Comparison of ENCODE assay signal across 19 cellular contexts in genomic region chr9:36592801-36593583, GRCh38.
"Had no signal": no experiment of that assay in that cellular context is flagged by ENCODE, and none has a peak within 500 bp of the region (broad histone marks: within the 10 kb centered on the region; RNA-seq: fewer than 3 reads in every experiment).

No MANE protein-coding gene starts in this region.

- H3K9me3 Mint-ChIP-seq: activated B cell treated with CpG ODN at 0.5 μM for 24 hours; activated CD8-positive, alpha-beta T cell treated with anti-CD3 and anti-CD28 coated beads for 36 hours; activated naive CD8-positive, alpha-beta T cell treated with anti-CD3 and anti-CD28 coated beads, Interleukin-2, amount 10 ng/mL, durations not matched to agents 7 days and 5 days; activated T-cell treated with anti-CD3 and anti-CD28 coated beads, Interleukin-2, amount 50 U/mL, for 72 hours; dendritic cell treated with granulocyte-macrophage colony-stimulating factor and Interleukin-4, amounts not matched to agents 40 ng/mL and 50 ng/mL, for 4 days; effector memory CD8-positive, alpha-beta T cell; natural killer cell had no signal

- H3K27me3 ChIP-seq: hepatocyte, right atrium auricular region, tibial nerve had no signal

- H3K27ac ChIP-seq: epithelial cell of prostate, hepatocyte, right atrium auricular region, tibial nerve had no signal

- H3K4me1 Mint-ChIP-seq: activated B cell treated with CpG ODN at 0.5 μM for 24 hours, natural killer cell had no signal

- H3K4me1 ChIP-seq: right atrium auricular region, tibial nerve had no signal

- H3K36me3 Mint-ChIP-seq: natural killer cell had no signal

- H3K4me3 Mint-ChIP-seq: activated B cell treated with CpG ODN at 0.5 μM for 24 hours; activated CD8-positive, alpha-beta T cell treated with anti-CD3 and anti-CD28 coated beads for 36 hours; activated naive CD8-positive, alpha-beta T cell treated with anti-CD3 and anti-CD28 coated beads, Interleukin-2, amount 10 ng/mL, durations not matched to agents 7 days and 5 days; activated T-cell treated with anti-CD3 and anti-CD28 coated beads, Interleukin-2, amount 50 U/mL, for 72 hours; dendritic cell treated with granulocyte-macrophage colony-stimulating factor and Interleukin-4, amounts not matched to agents 40 ng/mL and 50 ng/mL, for 4 days; effector memory CD8-positive, alpha-beta T cell; natural killer cell; T-helper 17 cell had no signal

- H3K4me3 ChIP-seq: hepatocyte, right atrium auricular region, tibial nerve had no signal

- H3K27me3 Mint-ChIP-seq: activated B cell treated with CpG ODN at 0.5 μM for 24 hours; activated CD8-positive, alpha-beta T cell treated with anti-CD3 and anti-CD28 coated beads for 36 hours; activated naive CD8-positive, alpha-beta T cell treated with anti-CD3 and anti-CD28 coated beads, Interleukin-2, amount 10 ng/mL, durations not matched to agents 7 days and 5 days; dendritic cell treated with granulocyte-macrophage colony-stimulating factor and Interleukin-4, amounts not matched to agents 40 ng/mL and 50 ng/mL, for 4 days; effector memory CD8-positive, alpha-beta T cell; T-helper 17 cell had no signal

- H2AFZ ChIP-seq: hepatocyte had no signal

- DNase-seq: activated B cell treated with CpG ODN at 0.5 μM for 24 hours; activated CD4-positive, alpha-beta T cell treated with anti-CD3 and anti-CD28 coated beads for 48 hours; activated CD8-positive, alpha-beta T cell treated with anti-CD3 and anti-CD28 coated beads for 36 hours; activated naive CD4-positive, alpha-beta T cell; activated naive CD8-positive, alpha-beta T cell treated with anti-CD3 and anti-CD28 coated beads, Interleukin-2, amount 10 ng/mL, durations not matched to agents 7 days and 5 days; activated T-cell treated with anti-CD3 and anti-CD28 coated beads, Interleukin-2, amount 50 U/mL, for 72 hours; cerebellar nuclear complex; effector memory CD8-positive, alpha-beta T cell; natural killer cell; stimulated activated CD4-positive, alpha-beta T cell treated with anti-CD3 and anti-CD28 coated beads, Interleukin-4, amount 100 ng/mL, for 1 hour; stimulated activated naive CD4-positive, alpha-beta T cell treated with Interleukin-2 at 50 U/mL for 16 hours; substantia nigra; T-helper 17 cell had no signal

- H3K9me3 ChIP-seq: right atrium auricular region, tibial nerve had no signal

- H3K79me2 ChIP-seq: hepatocyte had no signal

- ATAC-seq: activated CD8-positive, alpha-beta T cell treated with anti-CD3 and anti-CD28 coated beads for 36 hours; activated T-cell treated with anti-CD3 and anti-CD28 coated beads, Interleukin-2, amount 50 U/mL, for 72 hours; effector memory CD8-positive, alpha-beta T cell; left lobe of liver; natural killer cell; T-helper 17 cell had no signal

- H3K4me2 ChIP-seq: hepatocyte had no signal

- H3K27ac Mint-ChIP-seq: activated B cell treated with CpG ODN at 0.5 μM for 24 hours; activated CD8-positive, alpha-beta T cell treated with anti-CD3 and anti-CD28 coated beads for 36 hours; activated naive CD8-positive, alpha-beta T cell treated with anti-CD3 and anti-CD28 coated beads, Interleukin-2, amount 10 ng/mL, durations not matched to agents 7 days and 5 days; activated T-cell treated with anti-CD3 and anti-CD28 coated beads, Interleukin-2, amount 50 U/mL, for 72 hours; dendritic cell treated with granulocyte-macrophage colony-stimulating factor and Interleukin-4, amounts not matched to agents 40 ng/mL and 50 ng/mL, for 4 days; T-helper 17 cell had no signal

- H3K36me3 ChIP-seq: right atrium auricular region, tibial nerve had no signal
